In the genomic region with DNA sequence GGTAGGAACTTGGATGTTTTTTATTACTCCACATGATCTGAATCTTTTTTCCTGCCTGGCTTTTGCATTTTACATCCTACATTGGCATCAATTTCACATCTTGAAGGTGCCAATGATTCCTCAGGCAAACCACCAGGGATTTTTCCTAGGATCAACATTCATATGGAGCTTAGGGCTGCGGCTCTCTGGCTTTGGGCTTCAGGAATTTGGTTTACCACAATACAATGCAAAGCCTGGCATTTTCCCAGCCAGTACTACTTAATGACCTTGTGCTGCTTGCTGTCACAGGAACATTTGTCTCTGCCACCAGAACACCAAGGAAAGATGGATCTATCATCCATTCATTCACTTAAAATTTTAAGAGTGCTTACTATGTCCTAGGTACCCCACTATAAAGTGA, we compare ENCODE assay signal across 13 cellular contexts.
A peak's percentile ranks its signal among the peaks of the same experiment; 100 is the strongest.
DNase-seq lines count a peak whose midpoint lies in the region; ATAC-seq, FAIRE-seq and TF ChIP-seq lines count a peak whose summit lies in the region.
"Had no signal": no experiment of that assay in that cellular context is flagged by ENCODE, and none has a peak within 500 bp of the region (broad histone marks: within the 10 kb centered on the region; RNA-seq: fewer than 3 reads in every experiment).

No MANE protein-coding gene starts in this region.

- TF ChIP-seq CTCF in heart left ventricle (IDR thresholded peaks at IDR 0.05) (no peak), uterus (IDR thresholded peaks at IDR 0.05) (no peak)

- no peaks in the 10 kb centered on the region for H3K27me3 ChIP-seq in heart left ventricle
- no peaks in the 10 kb centered on the region for H3K27me3 ChIP-seq in uterus
- H3K27me3 ChIP-seq: breast epithelium had no signal

- WGBS in heart left ventricle, 4 donors: 35 to 50% (median 44%) methylated on average over 1 of the region's 1 CpG

- DNase-seq in A172 (ENCODE audit: low spot score): peak; percentile 92
- no peak for DNase-seq in H54 (ENCODE audit: insufficient read length, low spot score)
- DNase-seq in SW480 (ENCODE audit: low spot score): peak; percentile 49
- peak in 2 of 5 donors; percentile 32 for DNase-seq in heart left ventricle
- no peak for DNase-seq in CD1c-positive myeloid dendritic cell (ENCODE audit: extremely low spot score)
- DNase-seq in uterus: no peak
- no peak for DNase-seq in left colon
- DNase-seq in activated CD8-positive, alpha-beta memory T cell treated with anti-CD3 and anti-CD28 coated beads, Interleukin-2, amount 50 U/mL, for 4 hours: no peak
- DNase-seq: activated CD8-positive, alpha-beta memory T cell treated with anti-CD3 and anti-CD28 coated beads, Interleukin-2, amount 50 U/mL, for 48 hours; right cardiac atrium had no signal

- ATAC-seq in heart left ventricle (peak; percentile 66 to 75 (median 70)), left colon (no peak)

- no peaks in the 10 kb centered on the region for H3K9me3 ChIP-seq in heart left ventricle
- H3K9me3 ChIP-seq in uterus: no peaks in the 10 kb centered on the region
- H3K9me3 ChIP-seq: breast epithelium had no signal

- H3K4me1 ChIP-seq in heart left ventricle (peaks cover 0 to 29% (median 9%) of the 10 kb centered on the region in 12 donors), uterus (no peaks in the 10 kb centered on the region)
- H3K4me1 ChIP-seq: breast epithelium had no signal

- H3K4me3 ChIP-seq in heart left ventricle: no peak overlapping the region
- H3K4me3 ChIP-seq in uterus: no peak overlapping the region
- H3K4me3 ChIP-seq: breast epithelium had no signal

- no peaks in the 10 kb centered on the region for H3K36me3 ChIP-seq in heart left ventricle
- no peaks in the 10 kb centered on the region for H3K36me3 ChIP-seq in uterus
- H3K36me3 ChIP-seq: breast epithelium had no signal

- no peak overlapping the region for H3K27ac ChIP-seq in heart left ventricle
- no peak overlapping the region for H3K27ac ChIP-seq in uterus
- H3K27ac ChIP-seq: breast epithelium had no signal

- peak; percentile 95 for FAIRE-seq in H54 (lab: Jason Lieb, UNC)
- FAIRE-seq: frontal cortex, GM19239 had no signal

- intact Hi-C loops in heart left ventricle (cut with DNase I): loop anchor here in 1 of 10 donors (10.0 kb wide), 1 partner anchor 154 kb away; no protein-coding TSS in a partner anchor
- intact Hi-C loops in uterus (cut with DNase I; ENCODE audit: low total_unique reads): no loop called here
- intact Hi-C loops in left colon (cut with DNase I, micrococcal nuclease): no loop called here

- TF ChIP-seq POLR2A in H54 (IDR thresholded peaks at IDR 0.05; ENCODE audit: low read depth, low read length): no peak
- no peak for TF ChIP-seq POLR2A in heart left ventricle (IDR thresholded peaks at IDR 0.05)
- TF ChIP-seq POLR2A in uterus (IDR thresholded peaks at IDR 0.05): no peak

Comparison
In these comparisons a context has a peak if more than half of its experiments do, and no peak if none do; other contexts are left out.
1. DNase-seq: peak in A172 (single experiment) and SW480 (single experiment); none in H54 (single experiment), CD1c-positive myeloid dendritic cell (single experiment), uterus (0 of 2), left colon (0 of 2) and activated CD8-positive, alpha-beta memory T cell treated with anti-CD3 and anti-CD28 coated beads, Interleukin-2, amount 50 U/mL, for 4 hours (single experiment).